In the genomic region with DNA sequence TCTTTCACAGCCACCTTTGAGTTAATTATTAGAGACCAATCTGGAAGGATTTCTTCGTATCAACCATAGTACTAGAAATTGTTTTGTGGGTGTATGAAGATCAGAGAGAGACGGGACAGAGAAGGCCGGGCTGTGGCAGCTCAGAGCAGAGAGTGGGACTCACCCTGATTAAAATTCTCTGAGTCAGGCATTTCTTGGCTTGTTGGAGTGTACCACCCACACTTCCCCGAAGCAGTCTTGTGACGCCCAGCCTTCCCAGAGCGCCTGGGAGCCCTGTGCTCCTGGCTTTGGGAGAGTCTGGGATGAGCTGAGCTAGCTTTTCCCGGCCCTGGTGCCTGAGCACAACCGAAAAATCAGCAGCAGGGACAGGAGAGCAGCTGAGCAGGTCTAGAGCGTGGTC, we compare ENCODE assay signal across 8 cellular contexts. TPM values are rescaled to one million over a fixed set of nuclear protein-coding genes. Genes with fewer than 3 reads are reported as not detected.
DNase-seq lines count a peak whose midpoint lies in the region; ATAC-seq, FAIRE-seq and TF ChIP-seq lines count a peak whose summit lies in the region.

No MANE protein-coding gene starts in this region.

- WGBS in lower leg skin, 2 donors, result 12 to 15% methylated on average over 9 of the region's 9 CpGs

- H3K27me3 Mint-ChIP-seq in activated naive CD4-positive, alpha-beta T cell treated with anti-CD3 and anti-CD28 coated beads for 36 hours (ENCODE audit: low read depth), result no peaks in the 10 kb centered on the region

- no peaks in the 10 kb centered on the region for H3K9me3 Mint-ChIP-seq in activated naive CD4-positive, alpha-beta T cell treated with anti-CD3 and anti-CD28 coated beads for 36 hours

- H3K4me1 Mint-ChIP-seq in activated naive CD4-positive, alpha-beta T cell treated with anti-CD3 and anti-CD28 coated beads for 36 hours (ENCODE audit: low read depth), result peaks cover 31% of the 10 kb centered on the region

- no peak for FAIRE-seq in HTR-8/SVneo (lab: Jason Lieb, UNC)

- H3K27ac Mint-ChIP-seq in activated naive CD4-positive, alpha-beta T cell treated with anti-CD3 and anti-CD28 coated beads for 36 hours, result no peak overlapping the region

- intact Hi-C loops in lower leg skin (cut with DNase I; ENCODE audit: low total_unique reads), result no loop called here
- intact Hi-C loops in activated naive CD4-positive, alpha-beta T cell treated with anti-CD3 and anti-CD28 coated beads for 36 hours (cut with micrococcal nuclease), result no loop called here

- H3K4me3 Mint-ChIP-seq in activated naive CD4-positive, alpha-beta T cell treated with anti-CD3 and anti-CD28 coated beads for 36 hours, result no peak overlapping the region

- no peak for TF ChIP-seq CTCF in lower leg skin (IDR thresholded peaks at IDR 0.05)

- CTCF ChIA-PET in activated naive CD4-positive, alpha-beta T cell treated with anti-CD3 and anti-CD28 coated beads for 36 hours (lab: Charles Lee), result no interaction called here

- no peak overlapping the region for H3K4me3 ChIP-seq in lower leg skin (ENCODE audit: low read depth, poor library complexity, severe bottlenecking)

- no peak for TF ChIP-seq POLR2A in lower leg skin (IDR thresholded peaks at IDR 0.05)

- ATAC-seq in HG03442 (IDR thresholded peaks at IDR 0.05; ENCODE audit: unreplicated experiment) (no peak), GM18511 (IDR thresholded peaks at IDR 0.05; ENCODE audit: unreplicated experiment) (no peak)

- H3K36me3 Mint-ChIP-seq in activated naive CD4-positive, alpha-beta T cell treated with anti-CD3 and anti-CD28 coated beads for 36 hours (ENCODE audit: low read depth), result peaks cover 9% of the 10 kb centered on the region

- peak; percentile 71 for DNase-seq in HTR-8/SVneo (ENCODE audit: insufficient read length, low spot score)
- peak; percentile 59 for DNase-seq in dermis blood vessel endothelial cell
- peak; percentile 86 to 96 for DNase-seq in lower leg skin (ENCODE audit: low spot score in 2 of 2)
- DNase-seq in superior temporal gyrus (ENCODE audit: extremely low spot score), result peak; percentile 82
- DNase-seq in activated naive CD4-positive, alpha-beta T cell treated with Interleukin-2 at 50 U/mL for 16 hours, result no peak
- no peak for DNase-seq in activated naive CD4-positive, alpha-beta T cell treated with anti-CD3 and anti-CD28 coated beads for 36 hours

RNA-seq across cellular contexts. Expression of gene PLEKHM2, which starts 19.4 kb away (rescaled TPM):
- total RNA-seq in dermis blood vessel endothelial cell (61.8 and 77.2 TPM in 2 replicates), lower leg skin (10 to 100 TPM; 55.5 to 98.7 (median 61.9) TPM)
- total RNA-seq in activated naive CD4-positive, alpha-beta T cell treated with anti-CD3 and anti-CD28 coated beads for 36 hours, result 10 to 100 TPM; 44.2 to 48.3 TPM

RNA-seq across cellular contexts. Expression of gene SLC25A34, which starts 32.5 kb away (rescaled TPM):
- 0.33 and 1.7 TPM in 2 replicates for total RNA-seq in dermis blood vessel endothelial cell
- total RNA-seq in lower leg skin, result 1 to 10 TPM in 2 of 4 donors, under 1 TPM in 2; 0.38 to 1.8 (median 0.99) TPM
- total RNA-seq in activated naive CD4-positive, alpha-beta T cell treated with anti-CD3 and anti-CD28 coated beads for 36 hours, result under 1 TPM; 0.43 to 0.74 TPM

RNA-seq across cellular contexts. Expression of gene TMEM82, which starts 38.7 kb away (rescaled TPM):
- total RNA-seq in dermis blood vessel endothelial cell (not detected in 2 replicates), lower leg skin (not detected)
- not detected for total RNA-seq in activated naive CD4-positive, alpha-beta T cell treated with anti-CD3 and anti-CD28 coated beads for 36 hours

RNA-seq across cellular contexts. Expression of gene FBLIM1, which starts 55.0 kb away (rescaled TPM):
- total RNA-seq in dermis blood vessel endothelial cell, result 195 and 296 TPM in 2 replicates
- total RNA-seq in lower leg skin, result 10 to 100 TPM; 11.5 to 41.7 (median 17.7) TPM
- not detected for total RNA-seq in activated naive CD4-positive, alpha-beta T cell treated with anti-CD3 and anti-CD28 coated beads for 36 hours

Comparison
In these comparisons a context has a peak if more than half of its experiments do, and no peak if none do; other contexts are left out.
1. DNase-seq: peak in HTR-8/SVneo (single experiment), dermis blood vessel endothelial cell (single experiment), lower leg skin (2 of 2) and superior temporal gyrus (single experiment); none in activated naive CD4-positive, alpha-beta T cell treated with Interleukin-2 at 50 U/mL for 16 hours (single experiment) and activated naive CD4-positive, alpha-beta T cell treated with anti-CD3 and anti-CD28 coated beads for 36 hours (single experiment).